In genomic region chr7:148772297-148773089, GRCh38 we compare ENCODE assay signal across 8 cellular contexts.
DNase-seq lines count a peak whose midpoint lies in the region; ATAC-seq lines count a peak whose summit lies in the region.

No MANE protein-coding gene starts in this region.

- POLR2A ChIA-PET in T-cell (lab: Charles Lee), result interaction anchor here in 1 of 2 donors (0.6 kb wide), 1 partner anchor 101 kb away, joined by 8 read pairs; no protein-coding TSS in a partner anchor

- H3K36me3 Mint-ChIP-seq in T-cell, result peaks cover 29% of the 10 kb centered on the region

- CTCF ChIA-PET in T-cell (lab: Charles Lee), result interaction anchor here in 1 of 2 donors (1.6 kb wide), 1 partner anchor 191 kb away, joined by 6 read pairs; no protein-coding TSS in a partner anchor

- peak overlapping the region in 1 of 3 donors; percentile 50 for H3K4me3 Mint-ChIP-seq in T-cell

- DNase-seq in NCI-H1417 (lab: John Stamatoyannopoulos, UW) (peak in 2 of 3 experiments; percentile 24 to 71), NCI-H1417 treated with DMSO at 0.1 percent for 48 hours (lab: John Stamatoyannopoulos, UW) (no peak), T-cell (peak in 1 of 34 experiments; percentile 14), fibroblast of peridontal ligament (ENCODE audit: extremely low read depth) (peak; percentile 77), mesenteric fat pad (ENCODE audit: low spot score) (no peak), DMS153 (lab: John Stamatoyannopoulos, UW) (no peak)
- peak; percentile 45 for DNase-seq in stimulated activated CD4-positive, alpha-beta T cell treated with anti-CD3 and anti-CD28 coated beads, Interleukin-4, amount 100 ng/mL, for 24 hours

- no peaks in the 10 kb centered on the region for H3K27me3 Mint-ChIP-seq in T-cell

- H3K27ac Mint-ChIP-seq in T-cell, result peak overlapping the region; percentile 91 to 92

- ATAC-seq in T-cell (replicated peaks in 1 of 4) (peak in 3 of 4 experiments; percentile 28 to 33 (median 29)), GM19324 (IDR thresholded peaks at IDR 0.05; ENCODE audit: low FRiP score, unreplicated experiment) (no peak)

- no peaks in the 10 kb centered on the region for H3K9me3 Mint-ChIP-seq in T-cell

- H3K4me1 Mint-ChIP-seq in T-cell, result peaks cover 36 to 38% (median 37%) of the 10 kb centered on the region in 3 donors

Comparison
In these comparisons a context has a peak if more than half of its experiments do, and no peak if none do; other contexts are left out.
1. DNase-seq: peak in NCI-H1417 (2 of 3), fibroblast of peridontal ligament (single experiment) and stimulated activated CD4-positive, alpha-beta T cell treated with anti-CD3 and anti-CD28 coated beads, Interleukin-4, amount 100 ng/mL, for 24 hours (single experiment); none in NCI-H1417 treated with DMSO at 0.1 percent for 48 hours (single experiment), mesenteric fat pad (single experiment) and DMS153 (single experiment).